6 cellular contexts compared by ENCODE assay signal in genomic region chr19:48713041-48713863, GRCh38. TPM values are rescaled to one million over a fixed set of nuclear protein-coding genes. Genes with fewer than 3 reads are reported as not detected.
DNase-seq lines count a peak whose midpoint lies in the region; ATAC-seq, FAIRE-seq and TF ChIP-seq lines count a peak whose summit lies in the region.

No MANE protein-coding gene starts in this region.

- POLR2A ChIA-PET in HEK293T (lab: Yijun Ruan, JAX): interaction anchor here (0.8 to 1.3 kb wide), 6 partner anchors 12 to 68 kb away, joined by 3 to 4 read pairs (median 4); partner anchors contain the start of gene CA11
- POLR2A ChIA-PET in WTC11 (lab: Charles Lee): interaction anchor here (0.5 to 2.3 kb wide), 6 partner anchors 18 to 1903 kb away, joined by 3 to 20 read pairs (median 5); partner anchors contain the start of genes FUT2 and GYS1
- POLR2A ChIA-PET in HepG2 (lab: Yijun Ruan, JAX): interaction anchor here (0.6 to 6.3 kb wide), 5 partner anchors 25 to 159 kb away, joined by 3 to 40 read pairs (median 3); partner anchors contain the start of genes CA11 and PPP1R15A

- H3K27me3 ChIP-seq in HepG2 (ENCODE audit: control insufficient read depth in 1 of 2, insufficient read depth in 2 of 2, low read length in 2 of 2): no peaks in the 10 kb centered on the region

- H3K36me3 Mint-ChIP-seq in WTC11: peaks cover 14% of the 10 kb centered on the region

- DNase-seq in HEK293T (ENCODE audit: extremely low spot score) (peak; percentile 74), WTC11 (ENCODE audit: low spot score) (peak; percentile 59), HepG2 (ENCODE audit: low spot score) (no peak), GM19240 (ENCODE audit: insufficient read length, low spot score) (no peak)
- no peak for DNase-seq in stimulated activated CD4-positive, alpha-beta T cell treated with anti-CD3 and anti-CD28 coated beads, Interleukin-4, amount 100 ng/mL, for 24 hours

- H3K27ac ChIP-seq in HepG2 (ENCODE audit: extremely low read length, insufficient read depth, low read length): peak overlapping the region; percentile 46

- TF ChIP-seq EP300 in HepG2 (IDR thresholded peaks at IDR 0.05; ENCODE audit: low read depth in 2 of 2, low read length in 2 of 2): no peak
- TF ChIP-seq EP300 in HepG2 (CRISPR knock-in tag; IDR thresholded peaks at IDR 0.05; ENCODE audit: borderline replicate concordance): no peak

- no peak for TF ChIP-seq POLR2A in HepG2 (IDR thresholded peaks at IDR 0.05; ENCODE audit: insufficient read depth in 1 of 2, low read depth in 2 of 2, low read length in 2 of 2)

- H4K20me1 ChIP-seq in HepG2 (ENCODE audit: insufficient read depth, low read length): no peaks in the 10 kb centered on the region

- peaks cover 30% of the 10 kb centered on the region for H3K4me1 Mint-ChIP-seq in WTC11

- peak overlapping the region; percentile 87 for H3K4me2 ChIP-seq in HepG2 (ENCODE audit: low read depth, low read length)

- peaks cover 7% of the 10 kb centered on the region for H3K9me3 Mint-ChIP-seq in WTC11

- TSS peak; percentile 13 for BruUV-seq in HepG2 (replicated peaks; lab: Mats Ljungman, UMichigan)

- peak overlapping the region; percentile 86 for H3K4me3 Mint-ChIP-seq in WTC11

- H3K4me3 ChIP-seq in HepG2 (replicated peaks in 1 of 3; ENCODE audit: insufficient read depth in 1 of 3, low read depth in 2 of 3, low read length in 3 of 3): peak overlapping the region; percentile 81 to 94 (median 89)

- peak overlapping the region; percentile 63 for H3K9ac ChIP-seq in HepG2 (ENCODE audit: insufficient read depth, low read depth, low read length)

- peaks cover 41% of the 10 kb centered on the region for H3K4me1 ChIP-seq in HepG2 (ENCODE audit: insufficient read depth, low read length)

- in situ Hi-C loops in HepG2 (cut with HindIII; ENCODE audit: extremely low pct_ligation_motif_present, low pct_unique_long_range_greater_than_20kb): no loop called here

- peak; percentile 15 for FAIRE-seq in HepG2 (lab: Jason Lieb, UNC)

- no peak for TF ChIP-seq RAD21 in HepG2 (CRISPR knock-in tag; IDR thresholded peaks at IDR 0.05)

- H3K79me2 ChIP-seq in HepG2 (ENCODE audit: insufficient read depth, low read length): peaks cover 5% of the 10 kb centered on the region

- no peaks in the 10 kb centered on the region for H3K36me3 ChIP-seq in HepG2 (replicated peaks in 1 of 2; ENCODE audit: control insufficient read depth in 1 of 2, insufficient read depth in 2 of 2, low read length in 2 of 2)

- WGBS in HepG2 (ENCODE audit: low lambda C conversion rate): 50% methylated on average over 20 of the region's 25 CpGs

- H2AFZ ChIP-seq in HepG2 (ENCODE audit: low read length): no peak overlapping the region

- H3K27ac Mint-ChIP-seq in WTC11: no peak overlapping the region

- no peak for TF ChIP-seq CTCF in WTC11 (IDR thresholded peaks at IDR 0.05)
- no peak for TF ChIP-seq CTCF in HepG2 (CRISPR knock-in tag; IDR thresholded peaks at IDR 0.05)

- CTCF ChIA-PET in HEK293T (lab: Yijun Ruan, JAX): no interaction called here
- CTCF ChIA-PET in WTC11 (lab: Charles Lee): interaction anchor here (0.6 to 4.7 kb wide), 21 partner anchors 9 to 286 kb away, joined by 3 to 51 read pairs (median 5); partner anchors contain the start of genes CA11, FUT2, IZUMO1 and RASIP1
- CTCF ChIA-PET in HepG2 (lab: Yijun Ruan, JAX; ENCODE audit: low intra/inter-chr PET ratio, low total read pairs): interaction anchor here (3.1 kb wide), 1 partner anchor 26 kb away, joined by 11 read pairs; no protein-coding TSS in a partner anchor

- peaks cover 3% of the 10 kb centered on the region; the same call in 1 of the 2 replicates for H3K27me3 Mint-ChIP-seq in WTC11 (ENCODE audit: low read depth)

- ATAC-seq in WTC11 (peak; percentile 14), HepG2 (peak; percentile 15; the same call in 2 of the 3 replicates), HG03460 (IDR thresholded peaks at IDR 0.05; ENCODE audit: unreplicated experiment) (no peak)

- H3K9me3 ChIP-seq in HepG2 (ENCODE audit: low read length): peaks cover 4% of the 10 kb centered on the region; the same call in 1 of the 2 replicates

- intact Hi-C loops in HepG2 (cut with micrococcal nuclease; ENCODE audit: unreplicated experiment): loop anchor here (5.0 kb wide), 1 partner anchor 36 kb away; no protein-coding TSS in a partner anchor

RNA-seq across cellular contexts. Expression of gene MAMSTR, which starts 6.3 kb away (rescaled TPM):
- total RNA-seq in WTC11 (2021): 1.4 to 2.2 TPM (median 1.6 TPM) in 3 replicates
- 2.0 and 2.2 TPM in 2 replicates for total RNA-seq in HepG2 (2016; rRNA removed; fragmentation: Illumina TruSeq; extraction: Trizol)
- total RNA-seq in HepG2 (2016; cell fraction: cytosol; rRNA removed; fragmentation: Illumina TruSeq; extraction: Trizol; ENCODE audit: low read depth): 2.4 and 2.6 TPM in 2 replicates
- 1.4 and 2.1 TPM in 2 replicates for total RNA-seq in HepG2 (2016; cell fraction: insoluble cytoplasmic fraction; rRNA removed; fragmentation: Illumina TruSeq; extraction: Trizol)
- total RNA-seq in HepG2 (2016; cell fraction: membrane; rRNA removed; fragmentation: Illumina TruSeq; extraction: Trizol): 2.7 and 3.4 TPM in 2 replicates
- total RNA-seq in HepG2 (2016; cell fraction: nucleus; rRNA removed; fragmentation: Illumina TruSeq; extraction: Trizol): 2.1 and 2.5 TPM in 2 replicates
- 2.4 and 2.7 TPM in 2 replicates for polyA plus RNA-seq in HepG2 (2011; rRNA removed)
- 1.4 and 1.7 TPM in 2 replicates for polyA plus RNA-seq in HepG2 (2011; cell fraction: cytosol; rRNA removed)
- 7.2 and 7.7 TPM in 2 replicates for polyA plus RNA-seq in HepG2 (2011; cell fraction: nucleus; rRNA removed)
- 3.9 and 5.7 TPM in 2 replicates for polyA plus RNA-seq in HepG2 (2012)
- polyA plus RNA-seq in HepG2 (2016; cell fraction: cytosol; fragmentation: Illumina TruSeq; extraction: Trizol; ENCODE audit: low read depth): 2.3 and 3.3 TPM in 2 replicates
- 3.3 and 5.0 TPM in 2 replicates for polyA plus RNA-seq in HepG2 (2016; cell fraction: insoluble cytoplasmic fraction; fragmentation: Illumina TruSeq; extraction: Trizol; ENCODE audit: low read depth)
- 3.1 and 3.8 TPM in 2 replicates for polyA plus RNA-seq in HepG2 (2016; cell fraction: membrane; fragmentation: Illumina TruSeq; extraction: Trizol; ENCODE audit: low read depth)
- polyA plus RNA-seq in HepG2 (2016; cell fraction: nucleus; fragmentation: Illumina TruSeq; extraction: Trizol; ENCODE audit: insufficient read depth, low read depth): 8.7 and 10.3 TPM in 2 replicates
- 1.3 and 3.6 TPM in 2 replicates for polyA minus RNA-seq in HepG2 (2011; rRNA and poly(A)+ RNA removed; ENCODE audit: low replicate concordance)
- polyA minus RNA-seq in HepG2 (2011; cell fraction: cytosol; rRNA and poly(A)+ RNA removed): 2.6 and 4.8 TPM in 2 replicates
- 1.9 and 2.2 TPM in 2 replicates for polyA minus RNA-seq in HepG2 (2011; cell fraction: nucleus; rRNA and poly(A)+ RNA removed)

RNA-seq across cellular contexts. Expression of gene FUT2, which starts 17.5 kb away (rescaled TPM):
- total RNA-seq in WTC11 (2021): 5.9 to 6.8 TPM (median 6.5 TPM) in 3 replicates
- 0.07 TPM in 1 of 2 replicates, not detected in the other for total RNA-seq in HepG2 (2016; rRNA removed; fragmentation: Illumina TruSeq; extraction: Trizol)
- 1.1 TPM in 1 of 2 replicates, not detected in the other for total RNA-seq in HepG2 (2016; cell fraction: cytosol; rRNA removed; fragmentation: Illumina TruSeq; extraction: Trizol; ENCODE audit: low read depth)
- 0.19 and 0.39 TPM in 2 replicates for total RNA-seq in HepG2 (2016; cell fraction: insoluble cytoplasmic fraction; rRNA removed; fragmentation: Illumina TruSeq; extraction: Trizol)
- total RNA-seq in HepG2 (2016; cell fraction: membrane; rRNA removed; fragmentation: Illumina TruSeq; extraction: Trizol): 0.10 and 0.12 TPM in 2 replicates
- total RNA-seq in HepG2 (2016; cell fraction: nucleus; rRNA removed; fragmentation: Illumina TruSeq; extraction: Trizol): 0.16 TPM in 1 of 2 replicates, not detected in the other
- polyA plus RNA-seq in HepG2 (2011; rRNA removed): 0.10 TPM in 1 of 2 replicates, not detected in the other
- polyA plus RNA-seq in HepG2 (2011; cell fraction: cytosol; rRNA removed): not detected in 2 replicates
- polyA plus RNA-seq in HepG2 (2011; cell fraction: nucleus; rRNA removed): 0.21 TPM in 1 of 2 replicates, not detected in the other
- polyA plus RNA-seq in HepG2 (2012): 0.19 and 0.32 TPM in 2 replicates
- 0.03 TPM in 1 of 2 replicates, not detected in the other for polyA plus RNA-seq in HepG2 (2016; cell fraction: cytosol; fragmentation: Illumina TruSeq; extraction: Trizol; ENCODE audit: low read depth)
- polyA plus RNA-seq in HepG2 (2016; cell fraction: insoluble cytoplasmic fraction; fragmentation: Illumina TruSeq; extraction: Trizol; ENCODE audit: low read depth): not detected in 2 replicates
- not detected in 2 replicates for polyA plus RNA-seq in HepG2 (2016; cell fraction: membrane; fragmentation: Illumina TruSeq; extraction: Trizol; ENCODE audit: low read depth)
- 0.15 TPM in 1 of 2 replicates, not detected in the other for polyA plus RNA-seq in HepG2 (2016; cell fraction: nucleus; fragmentation: Illumina TruSeq; extraction: Trizol; ENCODE audit: insufficient read depth, low read depth)
- polyA minus RNA-seq in HepG2 (2011; rRNA and poly(A)+ RNA removed; ENCODE audit: low replicate concordance): not detected in 2 replicates
- polyA minus RNA-seq in HepG2 (2011; cell fraction: cytosol; rRNA and poly(A)+ RNA removed): not detected in 2 replicates
- polyA minus RNA-seq in HepG2 (2011; cell fraction: nucleus; rRNA and poly(A)+ RNA removed): not detected in 2 replicates

RNA-seq across cellular contexts. Expression of gene RASIP1, which starts 27.2 kb away (rescaled TPM):
- total RNA-seq in WTC11 (2021) (4.4 to 5.4 TPM (median 5.2 TPM) in 3 replicates), HepG2 (2016; rRNA removed; fragmentation: Illumina TruSeq; extraction: Trizol) (0.44 and 0.49 TPM in 2 replicates)
- total RNA-seq in HepG2 (2016; cell fraction: cytosol; rRNA removed; fragmentation: Illumina TruSeq; extraction: Trizol; ENCODE audit: low read depth): 0.18 and 0.20 TPM in 2 replicates
- total RNA-seq in HepG2 (2016; cell fraction: insoluble cytoplasmic fraction; rRNA removed; fragmentation: Illumina TruSeq; extraction: Trizol): 0.16 and 0.32 TPM in 2 replicates
- 0.09 and 0.24 TPM in 2 replicates for total RNA-seq in HepG2 (2016; cell fraction: membrane; rRNA removed; fragmentation: Illumina TruSeq; extraction: Trizol)
- total RNA-seq in HepG2 (2016; cell fraction: nucleus; rRNA removed; fragmentation: Illumina TruSeq; extraction: Trizol): 0.22 TPM in 1 of 2 replicates, not detected in the other
- 0.58 and 1.1 TPM in 2 replicates for polyA plus RNA-seq in HepG2 (2011; rRNA removed)
- 0.49 and 0.71 TPM in 2 replicates for polyA plus RNA-seq in HepG2 (2011; cell fraction: cytosol; rRNA removed)
- polyA plus RNA-seq in HepG2 (2011; cell fraction: nucleus; rRNA removed): 2.6 and 3.2 TPM in 2 replicates
- polyA plus RNA-seq in HepG2 (2012): 1.3 and 1.9 TPM in 2 replicates
- 0.14 and 0.21 TPM in 2 replicates for polyA plus RNA-seq in HepG2 (2016; cell fraction: cytosol; fragmentation: Illumina TruSeq; extraction: Trizol; ENCODE audit: low read depth)
- 0.27 and 0.31 TPM in 2 replicates for polyA plus RNA-seq in HepG2 (2016; cell fraction: insoluble cytoplasmic fraction; fragmentation: Illumina TruSeq; extraction: Trizol; ENCODE audit: low read depth)
- 0.11 and 0.30 TPM in 2 replicates for polyA plus RNA-seq in HepG2 (2016; cell fraction: membrane; fragmentation: Illumina TruSeq; extraction: Trizol; ENCODE audit: low read depth)
- polyA plus RNA-seq in HepG2 (2016; cell fraction: nucleus; fragmentation: Illumina TruSeq; extraction: Trizol; ENCODE audit: insufficient read depth, low read depth): 0.86 and 0.89 TPM in 2 replicates
- polyA minus RNA-seq in HepG2 (2011; rRNA and poly(A)+ RNA removed; ENCODE audit: low replicate concordance): 1.6 and 73.9 TPM in 2 replicates
- polyA minus RNA-seq in HepG2 (2011; cell fraction: cytosol; rRNA and poly(A)+ RNA removed): 0.79 and 0.89 TPM in 2 replicates
- polyA minus RNA-seq in HepG2 (2011; cell fraction: nucleus; rRNA and poly(A)+ RNA removed): 1.1 and 1.2 TPM in 2 replicates

RNA-seq across cellular contexts. Expression of gene IZUMO1, which starts 33.5 kb away (rescaled TPM):
- total RNA-seq in WTC11 (2021): 1.3 to 2.2 TPM (median 1.3 TPM) in 3 replicates
- 0.22 TPM in 1 of 2 replicates, not detected in the other for total RNA-seq in HepG2 (2016; rRNA removed; fragmentation: Illumina TruSeq; extraction: Trizol)
- not detected in 2 replicates for total RNA-seq in HepG2 (2016; cell fraction: cytosol; rRNA removed; fragmentation: Illumina TruSeq; extraction: Trizol; ENCODE audit: low read depth)
- total RNA-seq in HepG2 (2016; cell fraction: insoluble cytoplasmic fraction; rRNA removed; fragmentation: Illumina TruSeq; extraction: Trizol): 0.11 TPM in 1 of 2 replicates, not detected in the other
- 0.59 TPM in 1 of 2 replicates, not detected in the other for total RNA-seq in HepG2 (2016; cell fraction: membrane; rRNA removed; fragmentation: Illumina TruSeq; extraction: Trizol)
- not detected in 2 replicates for total RNA-seq in HepG2 (2016; cell fraction: nucleus; rRNA removed; fragmentation: Illumina TruSeq; extraction: Trizol)
- 0.07 and 0.16 TPM in 2 replicates for polyA plus RNA-seq in HepG2 (2011; rRNA removed)
- not detected in 2 replicates for polyA plus RNA-seq in HepG2 (2011; cell fraction: cytosol; rRNA removed)
- polyA plus RNA-seq in HepG2 (2011; cell fraction: nucleus; rRNA removed): 1.2 and 1.7 TPM in 2 replicates
- polyA plus RNA-seq in HepG2 (2012): 0.09 and 0.50 TPM in 2 replicates
- polyA plus RNA-seq in HepG2 (2016; cell fraction: cytosol; fragmentation: Illumina TruSeq; extraction: Trizol; ENCODE audit: low read depth): not detected in 2 replicates
- polyA plus RNA-seq in HepG2 (2016; cell fraction: insoluble cytoplasmic fraction; fragmentation: Illumina TruSeq; extraction: Trizol; ENCODE audit: low read depth): not detected in 2 replicates
- polyA plus RNA-seq in HepG2 (2016; cell fraction: membrane; fragmentation: Illumina TruSeq; extraction: Trizol; ENCODE audit: low read depth): not detected in 2 replicates
- 0.46 and 0.85 TPM in 2 replicates for polyA plus RNA-seq in HepG2 (2016; cell fraction: nucleus; fragmentation: Illumina TruSeq; extraction: Trizol; ENCODE audit: insufficient read depth, low read depth)
- polyA minus RNA-seq in HepG2 (2011; rRNA and poly(A)+ RNA removed; ENCODE audit: low replicate concordance): 0.30 TPM in 1 of 2 replicates, not detected in the other
- not detected in 2 replicates for polyA minus RNA-seq in HepG2 (2011; cell fraction: cytosol; rRNA and poly(A)+ RNA removed)
- polyA minus RNA-seq in HepG2 (2011; cell fraction: nucleus; rRNA and poly(A)+ RNA removed): 0.37 and 0.39 TPM in 2 replicates

RNA-seq across cellular contexts. Expression of gene FUT1, which starts 39.2 kb away (rescaled TPM):
- total RNA-seq in WTC11 (2021) (9.9 to 11.5 TPM (median 10.1 TPM) in 3 replicates), HepG2 (2016; rRNA removed; fragmentation: Illumina TruSeq; extraction: Trizol) (0.07 TPM in 2 replicates)
- total RNA-seq in HepG2 (2016; cell fraction: cytosol; rRNA removed; fragmentation: Illumina TruSeq; extraction: Trizol; ENCODE audit: low read depth): not detected in 2 replicates
- 0.09 TPM in 1 of 2 replicates, not detected in the other for total RNA-seq in HepG2 (2016; cell fraction: insoluble cytoplasmic fraction; rRNA removed; fragmentation: Illumina TruSeq; extraction: Trizol)
- 0.07 and 0.09 TPM in 2 replicates for total RNA-seq in HepG2 (2016; cell fraction: membrane; rRNA removed; fragmentation: Illumina TruSeq; extraction: Trizol)
- total RNA-seq in HepG2 (2016; cell fraction: nucleus; rRNA removed; fragmentation: Illumina TruSeq; extraction: Trizol): 0.09 TPM in 1 of 2 replicates, not detected in the other
- polyA plus RNA-seq in HepG2 (2011; rRNA removed): 1.1 and 1.5 TPM in 2 replicates
- polyA plus RNA-seq in HepG2 (2011; cell fraction: cytosol; rRNA removed): 0.71 and 0.98 TPM in 2 replicates
- 2.0 and 2.5 TPM in 2 replicates for polyA plus RNA-seq in HepG2 (2011; cell fraction: nucleus; rRNA removed)
- polyA plus RNA-seq in HepG2 (2012): 0.47 and 1.7 TPM in 2 replicates
- not detected in 2 replicates for polyA plus RNA-seq in HepG2 (2016; cell fraction: cytosol; fragmentation: Illumina TruSeq; extraction: Trizol; ENCODE audit: low read depth)
- polyA plus RNA-seq in HepG2 (2016; cell fraction: insoluble cytoplasmic fraction; fragmentation: Illumina TruSeq; extraction: Trizol; ENCODE audit: low read depth): not detected in 2 replicates
- 0.14 TPM in 1 of 2 replicates, not detected in the other for polyA plus RNA-seq in HepG2 (2016; cell fraction: membrane; fragmentation: Illumina TruSeq; extraction: Trizol; ENCODE audit: low read depth)
- polyA plus RNA-seq in HepG2 (2016; cell fraction: nucleus; fragmentation: Illumina TruSeq; extraction: Trizol; ENCODE audit: insufficient read depth, low read depth): 0.26 TPM in 1 of 2 replicates, not detected in the other
- polyA minus RNA-seq in HepG2 (2011; rRNA and poly(A)+ RNA removed; ENCODE audit: low replicate concordance): 1.8 and 2.9 TPM in 2 replicates
- 0.97 and 0.99 TPM in 2 replicates for polyA minus RNA-seq in HepG2 (2011; cell fraction: cytosol; rRNA and poly(A)+ RNA removed)
- polyA minus RNA-seq in HepG2 (2011; cell fraction: nucleus; rRNA and poly(A)+ RNA removed): 0.64 and 1.5 TPM in 2 replicates

Comparison
In these comparisons a context has a peak if more than half of its experiments do, and no peak if none do; other contexts are left out.
1. DNase-seq: peak in HEK293T (single experiment) and WTC11 (single experiment); none in HepG2 (single experiment), GM19240 (single experiment) and stimulated activated CD4-positive, alpha-beta T cell treated with anti-CD3 and anti-CD28 coated beads, Interleukin-4, amount 100 ng/mL, for 24 hours (single experiment).